Comparison of ENCODE assay signal across 15 cellular contexts in the genomic region with DNA sequence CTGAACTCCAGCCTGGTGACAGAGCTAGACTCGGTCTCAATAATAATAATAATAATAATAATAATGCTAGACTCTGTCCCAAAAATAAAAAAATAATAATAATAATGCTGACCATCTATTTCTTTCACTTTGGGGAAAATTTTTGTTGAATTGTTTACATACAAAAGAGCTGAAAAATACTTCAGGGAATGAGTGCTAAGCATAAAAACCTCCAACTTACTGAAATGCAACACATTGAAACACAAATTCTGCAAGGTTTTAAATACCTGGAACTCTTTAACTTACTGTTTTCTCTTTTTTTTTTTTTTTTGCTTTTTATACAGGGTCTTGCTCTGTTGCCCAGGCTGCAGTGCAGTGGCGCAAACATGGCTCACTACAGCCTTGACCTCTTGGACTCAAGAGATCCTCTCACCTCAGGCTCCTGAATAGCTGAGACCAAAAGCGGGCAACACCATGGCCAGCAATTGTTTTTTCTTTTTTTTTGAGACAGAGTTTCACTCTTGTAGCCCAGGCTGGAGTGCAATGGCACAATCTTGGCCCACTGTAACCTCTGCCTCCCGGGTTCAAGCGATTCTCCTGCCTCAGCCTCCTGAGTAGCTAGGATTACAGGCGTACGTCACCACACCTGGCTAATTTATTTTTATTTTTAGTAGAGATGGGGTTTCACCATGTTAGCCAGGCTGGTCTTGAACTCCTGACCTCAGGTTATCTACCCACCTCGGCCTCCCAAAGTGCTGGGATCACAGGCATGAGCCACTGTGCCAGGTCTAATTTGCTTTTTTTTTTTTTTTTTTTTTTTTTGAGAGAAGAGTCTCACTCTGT. TPM values are rescaled to one million over a fixed set of nuclear protein-coding genes. Genes with fewer than 3 reads are reported as not detected.
DNase-seq lines count a peak whose midpoint lies in the region; ATAC-seq, FAIRE-seq and TF ChIP-seq lines count a peak whose summit lies in the region.
"Not testable (repeated sequence)": the region's sequence is repeated elsewhere in the genome, so short reads cannot be mapped to it uniquely, and the experiment has no call there.
"Had no signal": no experiment of that assay in that cellular context is flagged by ENCODE, and none has a peak within 500 bp of the region (broad histone marks: within the 10 kb centered on the region; RNA-seq: fewer than 3 reads in every experiment).

No MANE protein-coding gene starts in this region.

- H3K79me2 ChIP-seq in GM23248 (ENCODE audit: insufficient read depth), result peaks cover 16% of the 10 kb centered on the region
- peaks cover 14% of the 10 kb centered on the region for H3K79me2 ChIP-seq in MM.1S (ENCODE audit: low read length)
- H3K79me2 ChIP-seq in HepG2 (ENCODE audit: insufficient read depth, low read length), result not testable (repeated sequence)

- FAIRE-seq in HepG2 (lab: Jason Lieb, UNC), result not testable (repeated sequence)

- 86 to 87% methylated on average over 8 of the region's 8 CpGs for WGBS in GM23248 (ENCODE audit: low coverage in 1 of 2, low lambda C conversion rate in 2 of 2, missing lambda C conversion rate in 2 of 2), 2 experiments
- WGBS in body of pancreas, 2 donors, result 83 to 86% methylated on average over 8 of the region's 8 CpGs
- 90% methylated on average over 8 of the region's 8 CpGs for WGBS in HepG2 (ENCODE audit: low lambda C conversion rate)
- WGBS in spleen, 5 donors, result 92 to 96% (median 95%) methylated on average over 8 of the region's 8 CpGs

- not testable (repeated sequence) for BruUV-seq in HepG2 (replicated peaks; lab: Mats Ljungman, UMichigan)

- not testable (repeated sequence) for ATAC-seq in body of pancreas
- peak; percentile 11; the same call in 1 of the 3 replicates for ATAC-seq in HepG2

- CTCF ChIA-PET in RWPE1 (lab: Yijun Ruan, JAX); HepG2 (lab: Yijun Ruan, JAX; ENCODE audit: low intra/inter-chr PET ratio, low total read pairs): not testable (repeated sequence)

- H3K4me1 ChIP-seq in GM23248 (ENCODE audit: insufficient read depth) (peaks cover 17% of the 10 kb centered on the region), adipocyte (ENCODE audit: control insufficient read depth, insufficient read depth, low read length) (peaks cover 12% of the 10 kb centered on the region), body of pancreas (peaks cover 18% of the 10 kb centered on the region)
- H3K4me1 ChIP-seq in MM.1S (ENCODE audit: low read length); HepG2 (ENCODE audit: insufficient read depth, low read length); spleen: not testable (repeated sequence)

- in situ Hi-C loops in GM23248 (cut with MboI), result not testable (repeated sequence)
- in situ Hi-C loops in HepG2 (cut with HindIII; ENCODE audit: extremely low pct_ligation_motif_present, low pct_unique_long_range_greater_than_20kb), result loop anchor here (25.0 kb wide), 1 partner anchor 336 kb away; no protein-coding TSS in a partner anchor

- not testable (repeated sequence) for H3K4me3 ChIP-seq in GM23248; MM.1S (ENCODE audit: low read length); adipocyte (ENCODE audit: low read length); body of pancreas; HepG2 (replicated peaks in 1 of 3; ENCODE audit: insufficient read depth in 1 of 3, low read depth in 2 of 3, low read length in 3 of 3); spleen

- H3K9me2 ChIP-seq in GM23248 (ENCODE audit: insufficient read depth); MM.1S (replicated peaks; ENCODE audit: insufficient read depth, low read length): not testable (repeated sequence)

- not testable (repeated sequence) for H3K9ac ChIP-seq in GM23248; MM.1S (ENCODE audit: low read length); adipocyte (ENCODE audit: low read length); HepG2 (ENCODE audit: insufficient read depth, low read depth, low read length)

- DNase-seq in GM23248; MM.1S; RWPE1 (ENCODE audit: low spot score); body of pancreas; HepG2 (ENCODE audit: low spot score): not testable (repeated sequence)
- DNase-seq in adipocyte (ENCODE audit: low read depth) (peak; percentile 5), posterior vena cava (ENCODE audit: low spot score) (peak; percentile 22), spleen (peak; percentile 24)

- H4K20me1 ChIP-seq in GM23248 (ENCODE audit: insufficient read depth); MM.1S (ENCODE audit: insufficient read depth, low read length); HepG2 (ENCODE audit: insufficient read depth, low read length): not testable (repeated sequence)

- TF ChIP-seq CTCF in MM.1S (IDR thresholded peaks at IDR 0.05; ENCODE audit: low read length); RWPE1 (conservative IDR thresholded peaks at IDR 0.05; ENCODE audit: low read depth); body of pancreas (IDR thresholded peaks at IDR 0.05); HepG2 (CRISPR knock-in tag; IDR thresholded peaks at IDR 0.05); spleen (IDR thresholded peaks at IDR 0.05 in 8 of 11, conservative IDR thresholded peaks at IDR 0.05 in 3 of 11): not testable (repeated sequence)

- H3K9me3 ChIP-seq in GM23248 (ENCODE audit: low read depth); MM.1S (replicated peaks; ENCODE audit: insufficient read depth, low read length); adipocyte (ENCODE audit: control insufficient read depth, low read length); body of pancreas; HepG2 (ENCODE audit: low read length); spleen: not testable (repeated sequence)

- H3K36me3 ChIP-seq in GM23248 (ENCODE audit: low read depth), result peaks cover 39% of the 10 kb centered on the region
- peaks cover 17% of the 10 kb centered on the region for H3K36me3 ChIP-seq in MM.1S (replicated peaks; ENCODE audit: insufficient read depth, low read length)
- peaks cover 42% of the 10 kb centered on the region for H3K36me3 ChIP-seq in adipocyte (ENCODE audit: control insufficient read depth, insufficient read depth, low read length, severe bottlenecking)
- peaks cover 12 to 22% of the 10 kb centered on the region in 2 donors for H3K36me3 ChIP-seq in body of pancreas (replicated peaks in 1 of 2; ENCODE audit: insufficient read depth in 1 of 2, low read depth in 2 of 2)
- peaks cover 8 to 35% of the 10 kb centered on the region in 2 experiments for H3K36me3 ChIP-seq in HepG2 (replicated peaks in 1 of 2; ENCODE audit: control insufficient read depth in 1 of 2, insufficient read depth in 2 of 2, low read length in 2 of 2)
- peaks cover 0 to 75% (median 51%) of the 10 kb centered on the region in 6 donors for H3K36me3 ChIP-seq in spleen

- not testable (repeated sequence) for TF ChIP-seq EP300 in HepG2 (IDR thresholded peaks at IDR 0.05; ENCODE audit: low read depth in 2 of 2, low read length in 2 of 2); HepG2 (CRISPR knock-in tag; IDR thresholded peaks at IDR 0.05; ENCODE audit: borderline replicate concordance)

- peak overlapping the region; percentile 32 for H3K27ac ChIP-seq in GM23248
- H3K27ac ChIP-seq in MM.1S (ENCODE audit: low read length), result peak overlapping the region; percentile 57; the same call in 1 of the 2 replicates
- peak overlapping the region; percentile 75 for H3K27ac ChIP-seq in RWPE1
- peak overlapping the region in 3 of 4 donors; percentile 68 to 73 (median 73) for H3K27ac ChIP-seq in body of pancreas
- not testable (repeated sequence) for H3K27ac ChIP-seq in HepG2 (ENCODE audit: extremely low read length, insufficient read depth, low read length); spleen

- H3K27me3 ChIP-seq in GM23248 (replicated peaks; ENCODE audit: insufficient read depth); MM.1S (replicated peaks; ENCODE audit: insufficient read depth, low read length); adipocyte (replicated peaks; ENCODE audit: control insufficient read depth, insufficient read depth, low read length); body of pancreas; HepG2 (ENCODE audit: control insufficient read depth in 1 of 2, insufficient read depth in 2 of 2, low read length in 2 of 2); spleen (replicated peaks in 1 of 7): not testable (repeated sequence)

- H3F3A ChIP-seq in GM23248 (ENCODE audit: insufficient read depth), result peaks cover 43% of the 10 kb centered on the region
- H3F3A ChIP-seq in MM.1S (ENCODE audit: insufficient read depth, low read length), result peaks cover 28% of the 10 kb centered on the region

- not testable (repeated sequence) for H2AFZ ChIP-seq in GM23248; MM.1S (ENCODE audit: low read length); HepG2 (ENCODE audit: low read length)

- POLR2A ChIA-PET in RWPE1 (lab: Yijun Ruan, JAX; ENCODE audit: low non-redundant PET), result not testable (repeated sequence)
- POLR2A ChIA-PET in HepG2 (lab: Yijun Ruan, JAX), result interaction anchor here (0.6 to 0.7 kb wide), 2 partner anchors 11 to 75 kb away, joined by 3 read pairs; no protein-coding TSS in a partner anchor

- intact Hi-C loops in body of pancreas (cut with DNase I); HepG2 (cut with micrococcal nuclease; ENCODE audit: unreplicated experiment); spleen (cut with DNase I; ENCODE audit: low total_unique reads): not testable (repeated sequence)
- intact Hi-C loops in posterior vena cava (cut with DNase I), result loop anchor here in 1 of 2 donors (5.0 kb wide), 1 partner anchor 1051 kb away; no protein-coding TSS in a partner anchor

- H3K4me2 ChIP-seq in GM23248 (ENCODE audit: unreplicated experiment); HepG2 (ENCODE audit: low read depth, low read length): not testable (repeated sequence)
- H3K4me2 ChIP-seq in MM.1S (ENCODE audit: low read depth, low read length), result peak overlapping the region; percentile 15; the same call in 1 of the 2 replicates

- not testable (repeated sequence) for TF ChIP-seq POLR2A in body of pancreas (IDR thresholded peaks at IDR 0.05); HepG2 (IDR thresholded peaks at IDR 0.05; ENCODE audit: insufficient read depth in 1 of 2, low read depth in 2 of 2, low read length in 2 of 2); spleen (IDR thresholded peaks at IDR 0.05)

- TF ChIP-seq RAD21 in HepG2 (CRISPR knock-in tag; IDR thresholded peaks at IDR 0.05), result not testable (repeated sequence)

RNA-seq across cellular contexts. Expression of a gene that starts 5.6 kb away (rescaled TPM):
- 0.32 and 1.3 TPM in 2 replicates for total RNA-seq in GM23248 (2014; rRNA removed; shearing (Covaris generic))
- polyA plus RNA-seq in GM23248 (2016; fragmentation: Nextera tagmentation; extraction: Ambion mirVana), result 0.41 TPM in 1 of 2 replicates, not detected in the other
- not detected for total RNA-seq in body of pancreas
- total RNA-seq in HepG2 (2016; rRNA removed; fragmentation: Illumina TruSeq; extraction: Trizol), result 0.44 TPM in 1 of 2 replicates, not detected in the other
- 0.18 TPM in 1 of 2 replicates, not detected in the other for total RNA-seq in HepG2 (2016; cell fraction: cytosol; rRNA removed; fragmentation: Illumina TruSeq; extraction: Trizol; ENCODE audit: low read depth)
- total RNA-seq in HepG2 (2016; cell fraction: insoluble cytoplasmic fraction; rRNA removed; fragmentation: Illumina TruSeq; extraction: Trizol), result 0.37 and 0.84 TPM in 2 replicates
- total RNA-seq in HepG2 (2016; cell fraction: membrane; rRNA removed; fragmentation: Illumina TruSeq; extraction: Trizol), result 0.09 TPM in 1 of 2 replicates, not detected in the other
- total RNA-seq in HepG2 (2016; cell fraction: nucleus; rRNA removed; fragmentation: Illumina TruSeq; extraction: Trizol), result 0.50 and 1.5 TPM in 2 replicates
- polyA plus RNA-seq in HepG2 (2011; rRNA removed), result 0.71 and 1.1 TPM in 2 replicates
- 0.09 and 0.36 TPM in 2 replicates for polyA plus RNA-seq in HepG2 (2011; cell fraction: cytosol; rRNA removed)
- 2.6 and 2.9 TPM in 2 replicates for polyA plus RNA-seq in HepG2 (2011; cell fraction: nucleus; rRNA removed)
- polyA plus RNA-seq in HepG2 (2012), result 0.98 and 1.5 TPM in 2 replicates
- polyA plus RNA-seq in HepG2 (2016; cell fraction: cytosol; fragmentation: Illumina TruSeq; extraction: Trizol; ENCODE audit: low read depth), result 0.05 and 0.24 TPM in 2 replicates
- not detected in 2 replicates for polyA plus RNA-seq in HepG2 (2016; cell fraction: insoluble cytoplasmic fraction; fragmentation: Illumina TruSeq; extraction: Trizol; ENCODE audit: low read depth)
- 0.12 TPM in 1 of 2 replicates, not detected in the other for polyA plus RNA-seq in HepG2 (2016; cell fraction: membrane; fragmentation: Illumina TruSeq; extraction: Trizol; ENCODE audit: low read depth)
- polyA plus RNA-seq in HepG2 (2016; cell fraction: nucleus; fragmentation: Illumina TruSeq; extraction: Trizol; ENCODE audit: insufficient read depth, low read depth), result 1.6 and 1.9 TPM in 2 replicates
- 0.09 and 0.10 TPM in 2 replicates for polyA minus RNA-seq in HepG2 (2011; rRNA and poly(A)+ RNA removed; ENCODE audit: low replicate concordance)
- not detected in 2 replicates for polyA minus RNA-seq in HepG2 (2011; cell fraction: cytosol; rRNA and poly(A)+ RNA removed)
- 0.52 and 1.5 TPM in 2 replicates for polyA minus RNA-seq in HepG2 (2011; cell fraction: nucleus; rRNA and poly(A)+ RNA removed)
- total RNA-seq in posterior vena cava, result 1 to 10 TPM; 3.7 to 3.8 TPM
- 1 to 10 TPM in 6 of 7 donors, not detected in 1; 1.0 to 3.4 (median 1.8) TPM for total RNA-seq in spleen
- polyA plus RNA-seq in spleen, result 1 to 10 TPM in 1 of 3 donors, under 1 TPM in 2; 0.86 to 1.2 (median 0.93) TPM
- polyA plus RNA-seq: CD14-positive monocyte had no signal

RNA-seq across cellular contexts. Expression of a gene that starts 7.9 kb away (rescaled TPM):
- total RNA-seq in GM23248 (2014; rRNA removed; shearing (Covaris generic)), result 307 and 392 TPM in 2 replicates
- polyA plus RNA-seq in GM23248 (2016; fragmentation: Nextera tagmentation; extraction: Ambion mirVana) (508 and 511 TPM in 2 replicates), HepG2 (2011; rRNA removed) (330 and 333 TPM in 2 replicates), spleen (100 to 1,000 TPM; 265 to 476 (median 453) TPM)
- total RNA-seq in body of pancreas (100 to 1,000 TPM; 154 to 194 TPM), HepG2 (2016; rRNA removed; fragmentation: Illumina TruSeq; extraction: Trizol) (572 and 599 TPM in 2 replicates), posterior vena cava (100 to 1,000 TPM; 219 to 263 TPM), spleen (100 to 1,000 TPM; 192 to 371 (median 228) TPM)
- total RNA-seq in HepG2 (2016; cell fraction: cytosol; rRNA removed; fragmentation: Illumina TruSeq; extraction: Trizol; ENCODE audit: low read depth), result 170 and 177 TPM in 2 replicates
- total RNA-seq in HepG2 (2016; cell fraction: insoluble cytoplasmic fraction; rRNA removed; fragmentation: Illumina TruSeq; extraction: Trizol), result 576 and 629 TPM in 2 replicates
- total RNA-seq in HepG2 (2016; cell fraction: membrane; rRNA removed; fragmentation: Illumina TruSeq; extraction: Trizol), result 222 TPM in 2 replicates
- 198 and 219 TPM in 2 replicates for total RNA-seq in HepG2 (2016; cell fraction: nucleus; rRNA removed; fragmentation: Illumina TruSeq; extraction: Trizol)
- 318 and 570 TPM in 2 replicates for polyA plus RNA-seq in HepG2 (2011; cell fraction: cytosol; rRNA removed)
- 143 and 151 TPM in 2 replicates for polyA plus RNA-seq in HepG2 (2011; cell fraction: nucleus; rRNA removed)
- polyA plus RNA-seq in HepG2 (2012), result 315 and 361 TPM in 2 replicates
- polyA plus RNA-seq in HepG2 (2016; cell fraction: cytosol; fragmentation: Illumina TruSeq; extraction: Trizol; ENCODE audit: low read depth), result 167 and 168 TPM in 2 replicates
- 522 and 567 TPM in 2 replicates for polyA plus RNA-seq in HepG2 (2016; cell fraction: insoluble cytoplasmic fraction; fragmentation: Illumina TruSeq; extraction: Trizol; ENCODE audit: low read depth)
- polyA plus RNA-seq in HepG2 (2016; cell fraction: membrane; fragmentation: Illumina TruSeq; extraction: Trizol; ENCODE audit: low read depth), result 181 and 189 TPM in 2 replicates
- 254 and 280 TPM in 2 replicates for polyA plus RNA-seq in HepG2 (2016; cell fraction: nucleus; fragmentation: Illumina TruSeq; extraction: Trizol; ENCODE audit: insufficient read depth, low read depth)
- polyA minus RNA-seq in HepG2 (2011; rRNA and poly(A)+ RNA removed; ENCODE audit: low replicate concordance), result 124 and 252 TPM in 2 replicates
- 128 and 156 TPM in 2 replicates for polyA minus RNA-seq in HepG2 (2011; cell fraction: cytosol; rRNA and poly(A)+ RNA removed)
- polyA minus RNA-seq in HepG2 (2011; cell fraction: nucleus; rRNA and poly(A)+ RNA removed), result 40.2 and 48.9 TPM in 2 replicates

RNA-seq across cellular contexts. Expression of a gene that starts 17.8 kb away (rescaled TPM):
- total RNA-seq in GM23248 (2014; rRNA removed; shearing (Covaris generic)), result not detected in 2 replicates
- not detected in 2 replicates for polyA plus RNA-seq in GM23248 (2016; fragmentation: Nextera tagmentation; extraction: Ambion mirVana)
- 1 to 10 TPM in 1 of 2 donors, not detected in 1; 2.1 TPM for total RNA-seq in body of pancreas
- total RNA-seq in HepG2 (2016; rRNA removed; fragmentation: Illumina TruSeq; extraction: Trizol), result not detected in 2 replicates
- not detected in 2 replicates for total RNA-seq in HepG2 (2016; cell fraction: cytosol; rRNA removed; fragmentation: Illumina TruSeq; extraction: Trizol; ENCODE audit: low read depth)
- total RNA-seq in HepG2 (2016; cell fraction: insoluble cytoplasmic fraction; rRNA removed; fragmentation: Illumina TruSeq; extraction: Trizol), result not detected in 2 replicates
- total RNA-seq in HepG2 (2016; cell fraction: membrane; rRNA removed; fragmentation: Illumina TruSeq; extraction: Trizol), result not detected in 2 replicates
- total RNA-seq in HepG2 (2016; cell fraction: nucleus; rRNA removed; fragmentation: Illumina TruSeq; extraction: Trizol), result not detected in 2 replicates
- not detected in 2 replicates for polyA plus RNA-seq in HepG2 (2011; rRNA removed)
- polyA plus RNA-seq in HepG2 (2011; cell fraction: cytosol; rRNA removed), result not detected in 2 replicates
- not detected in 2 replicates for polyA plus RNA-seq in HepG2 (2011; cell fraction: nucleus; rRNA removed)
- polyA plus RNA-seq in HepG2 (2012), result not detected in 2 replicates
- not detected in 2 replicates for polyA plus RNA-seq in HepG2 (2016; cell fraction: cytosol; fragmentation: Illumina TruSeq; extraction: Trizol; ENCODE audit: low read depth)
- polyA plus RNA-seq in HepG2 (2016; cell fraction: insoluble cytoplasmic fraction; fragmentation: Illumina TruSeq; extraction: Trizol; ENCODE audit: low read depth), result not detected in 2 replicates
- not detected in 2 replicates for polyA plus RNA-seq in HepG2 (2016; cell fraction: membrane; fragmentation: Illumina TruSeq; extraction: Trizol; ENCODE audit: low read depth)
- not detected in 2 replicates for polyA plus RNA-seq in HepG2 (2016; cell fraction: nucleus; fragmentation: Illumina TruSeq; extraction: Trizol; ENCODE audit: insufficient read depth, low read depth)
- polyA minus RNA-seq in HepG2 (2011; rRNA and poly(A)+ RNA removed; ENCODE audit: low replicate concordance), result not detected in 2 replicates
- polyA minus RNA-seq in HepG2 (2011; cell fraction: cytosol; rRNA and poly(A)+ RNA removed), result not detected in 2 replicates
- polyA minus RNA-seq in HepG2 (2011; cell fraction: nucleus; rRNA and poly(A)+ RNA removed), result not detected in 2 replicates
- not detected for total RNA-seq in posterior vena cava
- total RNA-seq in spleen, result not detected
- not detected for polyA plus RNA-seq in spleen
- total RNA-seq: A673, Daoy, H1, H9, HT-29 had no signal
- polyA plus RNA-seq: AG04450, CD14-positive monocyte, H1 had no signal

RNA-seq across cellular contexts. Expression of a gene that starts 34.3 kb away (rescaled TPM):
- total RNA-seq in GM23248 (2014; rRNA removed; shearing (Covaris generic)), result 186 and 206 TPM in 2 replicates
- 188 and 200 TPM in 2 replicates for polyA plus RNA-seq in GM23248 (2016; fragmentation: Nextera tagmentation; extraction: Ambion mirVana)
- total RNA-seq in body of pancreas, result 100 to 1,000 TPM; 105 to 143 TPM
- total RNA-seq in HepG2 (2016; rRNA removed; fragmentation: Illumina TruSeq; extraction: Trizol), result 22.4 and 54.4 TPM in 2 replicates
- 12.4 and 13.6 TPM in 2 replicates for total RNA-seq in HepG2 (2016; cell fraction: cytosol; rRNA removed; fragmentation: Illumina TruSeq; extraction: Trizol; ENCODE audit: low read depth)
- 20.6 and 54.0 TPM in 2 replicates for total RNA-seq in HepG2 (2016; cell fraction: insoluble cytoplasmic fraction; rRNA removed; fragmentation: Illumina TruSeq; extraction: Trizol)
- total RNA-seq in HepG2 (2016; cell fraction: membrane; rRNA removed; fragmentation: Illumina TruSeq; extraction: Trizol), result 25.2 and 28.6 TPM in 2 replicates
- 45.2 and 49.4 TPM in 2 replicates for total RNA-seq in HepG2 (2016; cell fraction: nucleus; rRNA removed; fragmentation: Illumina TruSeq; extraction: Trizol)
- polyA plus RNA-seq in HepG2 (2011; rRNA removed), result 48.0 and 48.9 TPM in 2 replicates
- 37.0 and 44.8 TPM in 2 replicates for polyA plus RNA-seq in HepG2 (2011; cell fraction: cytosol; rRNA removed)
- 132 and 139 TPM in 2 replicates for polyA plus RNA-seq in HepG2 (2011; cell fraction: nucleus; rRNA removed)
- 47.6 and 52.3 TPM in 2 replicates for polyA plus RNA-seq in HepG2 (2012)
- polyA plus RNA-seq in HepG2 (2016; cell fraction: cytosol; fragmentation: Illumina TruSeq; extraction: Trizol; ENCODE audit: low read depth), result 10.5 and 10.7 TPM in 2 replicates
- polyA plus RNA-seq in HepG2 (2016; cell fraction: insoluble cytoplasmic fraction; fragmentation: Illumina TruSeq; extraction: Trizol; ENCODE audit: low read depth), result 15.4 and 19.0 TPM in 2 replicates
- 16.9 and 18.1 TPM in 2 replicates for polyA plus RNA-seq in HepG2 (2016; cell fraction: membrane; fragmentation: Illumina TruSeq; extraction: Trizol; ENCODE audit: low read depth)
- polyA plus RNA-seq in HepG2 (2016; cell fraction: nucleus; fragmentation: Illumina TruSeq; extraction: Trizol; ENCODE audit: insufficient read depth, low read depth), result 77.0 and 78.6 TPM in 2 replicates
- polyA minus RNA-seq in HepG2 (2011; rRNA and poly(A)+ RNA removed; ENCODE audit: low replicate concordance), result 55.3 and 78.5 TPM in 2 replicates
- polyA minus RNA-seq in HepG2 (2011; cell fraction: cytosol; rRNA and poly(A)+ RNA removed), result 28.3 and 29.1 TPM in 2 replicates
- polyA minus RNA-seq in HepG2 (2011; cell fraction: nucleus; rRNA and poly(A)+ RNA removed), result 40.4 and 52.2 TPM in 2 replicates
- total RNA-seq in posterior vena cava, result 100 to 1,000 TPM in 1 of 2 donors, 10 to 100 TPM in 1; 84.6 to 129 TPM
- total RNA-seq in spleen, result 100 to 1,000 TPM in 6 of 7 donors, 10 to 100 TPM in 1; 96.5 to 145 (median 132) TPM
- polyA plus RNA-seq in spleen, result 10 to 100 TPM; 57.1 to 81.3 (median 60.4) TPM

RNA-seq across cellular contexts. Expression of a gene that starts 46.8 kb away (rescaled TPM):
- total RNA-seq in GM23248 (2014; rRNA removed; shearing (Covaris generic)), result 113 and 147 TPM in 2 replicates
- polyA plus RNA-seq in GM23248 (2016; fragmentation: Nextera tagmentation; extraction: Ambion mirVana) (137 and 148 TPM in 2 replicates), HepG2 (2011; rRNA removed) (135 and 219 TPM in 2 replicates), spleen (100 to 1,000 TPM; 113 to 139 (median 133) TPM)
- total RNA-seq in body of pancreas (10 to 100 TPM; 74.5 to 75.8 TPM), HepG2 (2016; rRNA removed; fragmentation: Illumina TruSeq; extraction: Trizol) (292 and 425 TPM in 2 replicates), posterior vena cava (10 to 100 TPM; 75.9 to 87.9 TPM), spleen (100 to 1,000 TPM in 1 of 7 donors, 10 to 100 TPM in 6; 71.5 to 107 (median 84.9) TPM)
- total RNA-seq in HepG2 (2016; cell fraction: cytosol; rRNA removed; fragmentation: Illumina TruSeq; extraction: Trizol; ENCODE audit: low read depth), result 46.3 and 52.8 TPM in 2 replicates
- total RNA-seq in HepG2 (2016; cell fraction: insoluble cytoplasmic fraction; rRNA removed; fragmentation: Illumina TruSeq; extraction: Trizol), result 297 and 437 TPM in 2 replicates
- total RNA-seq in HepG2 (2016; cell fraction: membrane; rRNA removed; fragmentation: Illumina TruSeq; extraction: Trizol), result 96.3 and 109 TPM in 2 replicates
- total RNA-seq in HepG2 (2016; cell fraction: nucleus; rRNA removed; fragmentation: Illumina TruSeq; extraction: Trizol), result 167 and 182 TPM in 2 replicates
- 87.9 and 139 TPM in 2 replicates for polyA plus RNA-seq in HepG2 (2011; cell fraction: cytosol; rRNA removed)
- polyA plus RNA-seq in HepG2 (2011; cell fraction: nucleus; rRNA removed), result 80.9 and 81.9 TPM in 2 replicates
- polyA plus RNA-seq in HepG2 (2012), result 147 and 167 TPM in 2 replicates
- polyA plus RNA-seq in HepG2 (2016; cell fraction: cytosol; fragmentation: Illumina TruSeq; extraction: Trizol; ENCODE audit: low read depth), result 29.1 and 31.6 TPM in 2 replicates
- 455 and 526 TPM in 2 replicates for polyA plus RNA-seq in HepG2 (2016; cell fraction: insoluble cytoplasmic fraction; fragmentation: Illumina TruSeq; extraction: Trizol; ENCODE audit: low read depth)
- 69.4 and 72.1 TPM in 2 replicates for polyA plus RNA-seq in HepG2 (2016; cell fraction: membrane; fragmentation: Illumina TruSeq; extraction: Trizol; ENCODE audit: low read depth)
- polyA plus RNA-seq in HepG2 (2016; cell fraction: nucleus; fragmentation: Illumina TruSeq; extraction: Trizol; ENCODE audit: insufficient read depth, low read depth), result 371 TPM in 2 replicates
- 62.3 and 243 TPM in 2 replicates for polyA minus RNA-seq in HepG2 (2011; rRNA and poly(A)+ RNA removed; ENCODE audit: low replicate concordance)
- polyA minus RNA-seq in HepG2 (2011; cell fraction: cytosol; rRNA and poly(A)+ RNA removed), result 72.5 and 82.6 TPM in 2 replicates
- 101 and 127 TPM in 2 replicates for polyA minus RNA-seq in HepG2 (2011; cell fraction: nucleus; rRNA and poly(A)+ RNA removed)
